ENCODE assay signal across 1 cellular context in genomic region chr3:38454179-38454883, GRCh38.
TF ChIP-seq lines count a peak whose summit lies in the region.

No MANE protein-coding gene starts in this region.

TF ChIP-seq in GM12878, 131 proteins besides CTCF, POLR2A, EP300 and RAD21 (continued from another document and continues in another):
- no peak for TF ChIP-seq HSF1 (IDR thresholded peaks at IDR 0.05; ENCODE audit: low read depth, low read length)
- no peak for TF ChIP-seq SPI1 (IDR thresholded peaks at IDR 0.05; ENCODE audit: borderline replicate concordance, insufficient read depth, low read depth, low read length)
- no peak; the same call in 1 of the 2 replicates for TF ChIP-seq NR2F1 (conservative IDR thresholded peaks at IDR 0.05)
- no peak for TF ChIP-seq CHD2 (IDR thresholded peaks at IDR 0.05; ENCODE audit: borderline replicate concordance, low read depth, low read length)
- TF ChIP-seq RCOR1 (conservative IDR thresholded peaks at IDR 0.05; ENCODE audit: low read depth, low read length), result no peak
- TF ChIP-seq EGR1 (IDR thresholded peaks at IDR 0.05; ENCODE audit: borderline replicate concordance in 1 of 2, low read depth in 2 of 2, low read length in 2 of 2), result no peak
- TF ChIP-seq NRF1 (conservative IDR thresholded peaks at IDR 0.05; ENCODE audit: low read depth, low read length), result no peak
- TF ChIP-seq NFXL1 (IDR thresholded peaks at IDR 0.05; ENCODE audit: borderline replicate concordance), result no peak
- TF ChIP-seq PRDM15 (CRISPR knock-in tag; IDR thresholded peaks at IDR 0.05), result no peak
- TF ChIP-seq NBN (IDR thresholded peaks at IDR 0.05), result no peak
- no peak for TF ChIP-seq MAX (IDR thresholded peaks at IDR 0.05; ENCODE audit: low read depth, low read length)
- no peak for TF ChIP-seq POU2F2 (IDR thresholded peaks at IDR 0.05; ENCODE audit: borderline replicate concordance, low read depth, low read length)
- no peak for TF ChIP-seq PAX5 (IDR thresholded peaks at IDR 0.05; ENCODE audit: borderline replicate concordance, low read depth, low read length)
- no peak for TF ChIP-seq IRF5 (IDR thresholded peaks at IDR 0.05; ENCODE audit: borderline replicate concordance)
- TF ChIP-seq SMAD1 (IDR thresholded peaks at IDR 0.05; ENCODE audit: low read depth, partially characterized antibody), result no peak
- no peak for TF ChIP-seq NR2C1 (IDR thresholded peaks at IDR 0.05)
- TF ChIP-seq MYB (IDR thresholded peaks at IDR 0.05; ENCODE audit: borderline replicate concordance, low read depth, low read length), result no peak
- no peak for TF ChIP-seq JUNB (IDR thresholded peaks at IDR 0.05)
- no peak for TF ChIP-seq CEBPZ (IDR thresholded peaks at IDR 0.05; ENCODE audit: low read depth, low read length)
- no peak for TF ChIP-seq SUPT20H (IDR thresholded peaks at IDR 0.05; ENCODE audit: borderline replicate concordance, control insufficient read depth, low read depth, low read length)
- no peak for TF ChIP-seq ZBTB4 (CRISPR knock-in tag; IDR thresholded peaks at IDR 0.05)
- TF ChIP-seq DPF2 (IDR thresholded peaks at IDR 0.05), result no peak; the same call in none of the 2 replicates
- TF ChIP-seq MTA3 (IDR thresholded peaks at IDR 0.05; ENCODE audit: borderline replicate concordance, low read length), result no peak
- TF ChIP-seq USF2 (IDR thresholded peaks at IDR 0.05; ENCODE audit: borderline replicate concordance, low read depth, low read length), result no peak
- TF ChIP-seq HDAC2 (IDR thresholded peaks at IDR 0.05), result 0 out of 2 replicates have a peak, but pooled peaks have one; percentile 52
- no peak for TF ChIP-seq IRF3 (IDR thresholded peaks at IDR 0.05)
- TF ChIP-seq HDGF (IDR thresholded peaks at IDR 0.05), result no peak
- TF ChIP-seq LARP7 (IDR thresholded peaks at IDR 0.05), result peak; percentile 82; the same call in 1 of the 2 replicates
- no peak for TF ChIP-seq MTA2 (IDR thresholded peaks at IDR 0.05; ENCODE audit: low read depth)
- TF ChIP-seq FOXK2 (IDR thresholded peaks at IDR 0.05), result no peak
- no peak for TF ChIP-seq IKZF2 (IDR thresholded peaks at IDR 0.05)
- 0 out of 2 replicates have a peak, but pooled peaks have one; percentile 18 for TF ChIP-seq TAF1 (IDR thresholded peaks at IDR 0.05; ENCODE audit: borderline replicate concordance, low read depth, low read length)
- TF ChIP-seq TARDBP (IDR thresholded peaks at IDR 0.05; ENCODE audit: borderline replicate concordance), result no peak
- peak; percentile 94 for TF ChIP-seq HDAC6 (IDR thresholded peaks at IDR 0.05; ENCODE audit: unreplicated experiment)
- TF ChIP-seq RB1 (IDR thresholded peaks at IDR 0.05; ENCODE audit: borderline replicate concordance), result peak; percentile 66; the same call in 1 of the 2 replicates
- peak; percentile 51; the same call in 1 of the 2 replicates for TF ChIP-seq SMARCA5 (IDR thresholded peaks at IDR 0.05)
- 0 out of 2 replicates have a peak, but pooled peaks have one; percentile 41 for TF ChIP-seq NKRF (conservative IDR thresholded peaks at IDR 0.05)
- no peak for TF ChIP-seq RBBP5 (conservative IDR thresholded peaks at IDR 0.05)
- TF ChIP-seq BRCA1 (IDR thresholded peaks at IDR 0.05; ENCODE audit: low read depth, low read length), result no peak
- TF ChIP-seq MYC (IDR thresholded peaks at IDR 0.05; ENCODE audit: insufficient read depth, insufficient read length, insufficient replicate concordance, low read length, severe bottlenecking), result no peak
